ENCODE assay signal across 1 cellular context in the genomic region with DNA sequence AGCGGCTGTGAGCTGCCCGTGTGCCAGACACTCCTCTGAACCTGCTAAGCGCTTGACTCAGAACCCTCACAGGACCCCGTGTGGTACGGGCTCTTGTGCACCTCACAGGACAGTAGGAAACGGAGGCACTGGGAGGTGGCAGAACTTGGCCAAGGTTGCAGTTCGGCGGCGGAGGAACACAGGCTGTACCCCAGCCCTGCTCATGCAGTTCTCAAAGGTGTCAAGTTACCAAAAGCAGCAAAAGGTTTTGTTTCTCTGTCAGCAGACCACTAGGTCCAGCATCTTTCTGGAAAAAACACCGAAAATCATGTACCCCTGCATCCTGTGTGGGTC.
TF ChIP-seq lines count a peak whose summit lies in the region.

No MANE protein-coding gene starts in this region.

TF ChIP-seq in GM23338, 12 proteins besides CTCF, POLR2A, EP300 and RAD21 (continued from another document):
- TF ChIP-seq, protein P1, sequence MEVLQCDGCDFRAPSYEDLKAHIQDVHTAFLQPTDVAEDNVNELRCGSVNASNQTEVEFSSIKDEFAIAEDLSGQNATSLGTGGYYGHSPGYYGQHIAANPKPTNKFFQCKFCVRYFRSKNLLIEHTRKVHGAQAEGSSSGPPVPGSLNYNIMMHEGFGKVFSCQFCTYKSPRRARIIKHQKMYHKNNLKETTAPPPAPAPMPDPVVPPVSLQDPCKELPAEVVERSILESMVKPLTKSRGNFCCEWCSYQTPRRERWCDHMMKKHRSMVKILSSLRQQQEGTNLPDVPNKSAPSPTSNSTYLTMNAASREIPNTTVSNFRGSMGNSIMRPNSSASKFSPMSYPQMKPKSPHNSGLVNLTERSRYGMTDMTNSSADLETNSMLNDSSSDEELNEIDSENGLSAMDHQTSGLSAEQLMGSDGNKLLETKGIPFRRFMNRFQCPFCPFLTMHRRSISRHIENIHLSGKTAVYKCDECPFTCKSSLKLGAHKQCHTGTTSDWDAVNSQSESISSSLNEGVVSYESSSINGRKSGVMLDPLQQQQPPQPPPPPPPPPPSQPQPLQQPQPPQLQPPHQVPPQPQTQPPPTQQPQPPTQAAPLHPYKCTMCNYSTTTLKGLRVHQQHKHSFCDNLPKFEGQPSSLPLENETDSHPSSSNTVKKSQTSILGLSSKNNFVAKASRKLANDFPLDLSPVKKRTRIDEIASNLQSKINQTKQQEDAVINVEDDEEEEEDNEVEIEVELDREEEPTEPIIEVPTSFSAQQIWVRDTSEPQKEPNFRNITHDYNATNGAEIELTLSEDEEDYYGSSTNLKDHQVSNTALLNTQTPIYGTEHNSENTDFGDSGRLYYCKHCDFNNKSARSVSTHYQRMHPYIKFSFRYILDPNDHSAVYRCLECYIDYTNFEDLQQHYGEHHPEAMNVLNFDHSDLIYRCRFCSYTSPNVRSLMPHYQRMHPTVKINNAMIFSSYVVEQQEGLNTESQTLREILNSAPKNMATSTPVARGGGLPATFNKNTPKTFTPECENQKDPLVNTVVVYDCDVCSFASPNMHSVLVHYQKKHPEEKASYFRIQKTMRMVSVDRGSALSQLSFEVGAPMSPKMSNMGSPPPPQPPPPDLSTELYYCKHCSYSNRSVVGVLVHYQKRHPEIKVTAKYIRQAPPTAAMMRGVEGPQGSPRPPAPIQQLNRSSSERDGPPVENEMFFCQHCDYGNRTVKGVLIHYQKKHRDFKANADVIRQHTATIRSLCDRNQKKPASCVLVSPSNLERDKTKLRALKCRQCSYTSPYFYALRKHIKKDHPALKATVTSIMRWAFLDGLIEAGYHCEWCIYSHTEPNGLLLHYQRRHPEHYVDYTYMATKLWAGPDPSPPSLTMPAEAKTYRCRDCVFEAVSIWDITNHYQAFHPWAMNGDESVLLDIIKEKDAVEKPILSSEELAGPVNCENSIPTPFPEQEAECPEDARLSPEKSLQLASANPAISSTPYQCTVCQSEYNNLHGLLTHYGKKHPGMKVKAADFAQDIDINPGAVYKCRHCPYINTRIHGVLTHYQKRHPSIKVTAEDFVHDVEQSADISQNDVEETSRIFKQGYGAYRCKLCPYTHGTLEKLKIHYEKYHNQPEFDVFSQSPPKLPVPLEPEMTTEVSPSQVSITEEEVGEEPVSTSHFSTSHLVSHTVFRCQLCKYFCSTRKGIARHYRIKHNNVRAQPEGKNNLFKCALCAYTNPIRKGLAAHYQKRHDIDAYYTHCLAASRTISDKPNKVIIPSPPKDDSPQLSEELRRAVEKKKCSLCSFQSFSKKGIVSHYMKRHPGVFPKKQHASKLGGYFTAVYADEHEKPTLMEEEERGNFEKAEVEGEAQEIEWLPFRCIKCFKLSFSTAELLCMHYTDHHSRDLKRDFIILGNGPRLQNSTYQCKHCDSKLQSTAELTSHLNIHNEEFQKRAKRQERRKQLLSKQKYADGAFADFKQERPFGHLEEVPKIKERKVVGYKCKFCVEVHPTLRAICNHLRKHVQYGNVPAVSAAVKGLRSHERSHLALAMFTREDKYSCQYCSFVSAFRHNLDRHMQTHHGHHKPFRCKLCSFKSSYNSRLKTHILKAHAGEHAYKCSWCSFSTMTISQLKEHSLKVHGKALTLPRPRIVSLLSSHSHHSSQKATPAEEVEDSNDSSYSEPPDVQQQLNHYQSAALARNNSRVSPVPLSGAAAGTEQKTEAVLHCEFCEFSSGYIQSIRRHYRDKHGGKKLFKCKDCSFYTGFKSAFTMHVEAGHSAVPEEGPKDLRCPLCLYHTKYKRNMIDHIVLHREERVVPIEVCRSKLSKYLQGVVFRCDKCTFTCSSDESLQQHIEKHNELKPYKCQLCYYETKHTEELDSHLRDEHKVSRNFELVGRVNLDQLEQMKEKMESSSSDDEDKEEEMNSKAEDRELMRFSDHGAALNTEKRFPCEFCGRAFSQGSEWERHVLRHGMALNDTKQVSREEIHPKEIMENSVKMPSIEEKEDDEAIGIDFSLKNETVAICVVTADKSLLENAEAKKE (CRISPR knock-in tag; IDR thresholded peaks at IDR 0.05), result no peak
- peak; percentile 23 for TF ChIP-seq EZH2 (IDR thresholded peaks at IDR 0.05; ENCODE audit: low read depth, unreplicated experiment)
